1 cellular context compared by ENCODE assay signal in genomic region chr5:176870110-176870591, GRCh38.
TF ChIP-seq lines count a peak whose summit lies in the region.

No MANE protein-coding gene starts in this region.

TF ChIP-seq in SK-N-SH treated with all-trans-retinoic acid at 6 μM for 48 hours, 23 proteins besides CTCF, POLR2A, EP300 and RAD21 (continued from another document):
- no peak for TF ChIP-seq GLIS3 (CRISPR knock-in tag; IDR thresholded peaks at IDR 0.05)
